ENCODE assay signal across 12 cellular contexts in the genomic region with DNA sequence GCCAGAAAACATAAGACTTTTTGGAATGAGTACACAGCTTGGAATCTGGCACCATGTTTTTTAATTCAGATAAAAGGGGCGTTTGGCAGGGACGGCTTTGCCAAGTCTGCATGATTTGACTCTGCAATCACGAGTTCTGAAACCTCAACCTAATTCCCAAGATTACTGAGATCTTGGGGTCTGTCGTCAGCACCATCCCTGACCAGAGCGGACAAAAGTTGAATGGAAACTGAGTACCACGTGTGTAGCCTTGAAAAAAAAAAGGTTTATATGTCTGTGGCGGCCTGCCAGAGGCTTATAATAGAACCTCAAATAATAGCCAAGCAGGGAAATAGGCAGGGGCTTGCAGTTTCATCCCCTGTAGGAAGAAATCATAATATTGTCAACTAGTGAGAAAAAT.
DNase-seq lines count a peak whose midpoint lies in the region; ATAC-seq and TF ChIP-seq lines count a peak whose summit lies in the region.
"Had no signal": no experiment of that assay in that cellular context is flagged by ENCODE, and none has a peak within 500 bp of the region (broad histone marks: within the 10 kb centered on the region; RNA-seq: fewer than 3 reads in every experiment).

No MANE protein-coding gene starts in this region.

- no peak for ATAC-seq in GM19463 (IDR thresholded peaks at IDR 0.05; ENCODE audit: unreplicated experiment)
- no peak for ATAC-seq in HG02763 (IDR thresholded peaks at IDR 0.05; ENCODE audit: unreplicated experiment)

- H3K27me3 Mint-ChIP-seq in HFFc6 (ENCODE audit: insufficient read depth) (peaks cover 8% of the 10 kb centered on the region; the same call in 1 of the 2 replicates), brain (peaks cover 15% of the 10 kb centered on the region)

- H3K4me1 Mint-ChIP-seq in HFFc6 (ENCODE audit: low read depth) = peaks cover 15% of the 10 kb centered on the region
- peaks cover 21% of the 10 kb centered on the region for H3K4me1 Mint-ChIP-seq in brain

- H3K36me3 ChIP-seq in suprapubic skin = no peaks in the 10 kb centered on the region
- H3K36me3 ChIP-seq: cardiac muscle cell had no signal

- H3K9me3 Mint-ChIP-seq in HFFc6 (no peaks in the 10 kb centered on the region), brain (peaks cover 11 to 20% (median 14%) of the 10 kb centered on the region in 5 experiments)

- WGBS in suprapubic skin = 19% methylated on average over 7 of the region's 7 CpGs

- DNase-seq in HFFc6 = peak; percentile 39
- peak; percentile 36 for DNase-seq in hepatic stellate cell (ENCODE audit: low spot score)
- no peak for DNase-seq in suprapubic skin (ENCODE audit: low spot score in 2 of 2)
- DNase-seq in GM20000 (ENCODE audit: low spot score) = no peak
- DNase-seq in NCI-H748 (lab: John Stamatoyannopoulos, UW; ENCODE audit: unreplicated experiment) = no peak
- DNase-seq: KBM-7, RPMI8226 had no signal

- no peak overlapping the region for H3K27ac ChIP-seq in suprapubic skin
- H3K27ac ChIP-seq: cardiac muscle cell, VCaP had no signal

- H3K4me1 ChIP-seq in suprapubic skin = peaks cover 7% of the 10 kb centered on the region

- peak overlapping the region; percentile 60; the same call in 1 of the 2 replicates for H3K4me3 Mint-ChIP-seq in HFFc6
- H3K4me3 Mint-ChIP-seq in brain = peak overlapping the region in 1 of 5 experiments; percentile 67

- no peak for TF ChIP-seq POLR2A in suprapubic skin (IDR thresholded peaks at IDR 0.05)

- no peak for TF ChIP-seq CTCF in HFFc6 (IDR thresholded peaks at IDR 0.05)
- TF ChIP-seq CTCF in brain (conservative IDR thresholded peaks at IDR 0.05) = no peak
- no peak for TF ChIP-seq CTCF in suprapubic skin (IDR thresholded peaks at IDR 0.05)
- TF ChIP-seq CTCF in GM20000 (IDR thresholded peaks at IDR 0.05; ENCODE audit: extremely low read depth, missing control alignments) = no peak

- H3K9me3 ChIP-seq in suprapubic skin = no peaks in the 10 kb centered on the region

- no peak overlapping the region for H3K27ac Mint-ChIP-seq in HFFc6
- peak overlapping the region in 4 of 5 experiments; percentile 32 to 91 (median 86) for H3K27ac Mint-ChIP-seq in brain

- no peaks in the 10 kb centered on the region for H3K27me3 ChIP-seq in suprapubic skin
- H3K27me3 ChIP-seq: cardiac muscle cell had no signal

- H3K4me3 ChIP-seq in suprapubic skin = peak overlapping the region; percentile 2
- H3K4me3 ChIP-seq: cardiac muscle cell had no signal

- H3K36me3 Mint-ChIP-seq in HFFc6 (ENCODE audit: low read depth) (no peaks in the 10 kb centered on the region), brain (no peaks in the 10 kb centered on the region)

- no peak for TF ChIP-seq EP300 in suprapubic skin (IDR thresholded peaks at IDR 0.05)

Comparison
In these comparisons a context has a peak if more than half of its experiments do, and no peak if none do; other contexts are left out.
1. DNase-seq: peak in HFFc6 (single experiment) and hepatic stellate cell (single experiment); none in suprapubic skin (0 of 2), GM20000 (single experiment) and NCI-H748 (single experiment).